ENCODE assay signal across 8 cellular contexts in genomic region chr4:70705146-70705855, GRCh38. TPM values are rescaled to one million over a fixed set of nuclear protein-coding genes. Genes with fewer than 3 reads are reported as not detected.
DNase-seq lines count a peak whose midpoint lies in the region; ATAC-seq and TF ChIP-seq lines count a peak whose summit lies in the region.

No MANE protein-coding gene starts in this region.

- peak; percentile 54 for ATAC-seq in GM21825 (IDR thresholded peaks at IDR 0.05; ENCODE audit: unreplicated experiment)
- ATAC-seq in Right ventricle myocardium superior (ENCODE audit: poor library complexity): peak; percentile 86

- H3K79me2 ChIP-seq in parathyroid adenoma: peaks cover under 1% of the 10 kb centered on the region

- no peaks in the 10 kb centered on the region for H3K27me3 ChIP-seq in parathyroid adenoma (ENCODE audit: control insufficient read depth, insufficient read depth, low read length)

- peak overlapping the region; percentile 92 for H3K4me3 Mint-ChIP-seq in activated naive CD8-positive, alpha-beta T cell treated with anti-CD3 and anti-CD28 coated beads for 36 hours

- peak overlapping the region; percentile 91 for H3K27ac ChIP-seq in parathyroid adenoma

- intact Hi-C loops in Right ventricle myocardium superior (cut with DNase I): loop anchor here (2.0 kb wide), 1 partner anchor 16 kb away; the partner anchor contains the start of gene UTP3

- H3K9ac ChIP-seq in parathyroid adenoma: peak overlapping the region; percentile 37

- DNase-seq in GF-D8 (lab: John Stamatoyannopoulos, UW): peak; percentile 50
- DNase-seq in KBM-7: peak; percentile 81
- DNase-seq in SKM-1 (lab: John Stamatoyannopoulos, UW; ENCODE audit: unreplicated experiment): peak; percentile 51
- DNase-seq in activated naive CD8-positive, alpha-beta T cell treated with anti-CD3 and anti-CD28 coated beads for 36 hours: peak; percentile 84
- DNase-seq in Right ventricle myocardium superior: peak; percentile 87
- peak; percentile 72 for DNase-seq in ureter (ENCODE audit: low spot score)

- H3K36me3 Mint-ChIP-seq in activated naive CD8-positive, alpha-beta T cell treated with anti-CD3 and anti-CD28 coated beads for 36 hours: no peaks in the 10 kb centered on the region

- peaks cover 9% of the 10 kb centered on the region for H3K4me1 ChIP-seq in parathyroid adenoma

- H3K9me3 Mint-ChIP-seq in activated naive CD8-positive, alpha-beta T cell treated with anti-CD3 and anti-CD28 coated beads for 36 hours: no peaks in the 10 kb centered on the region

- no peaks in the 10 kb centered on the region for H3K27me3 Mint-ChIP-seq in activated naive CD8-positive, alpha-beta T cell treated with anti-CD3 and anti-CD28 coated beads for 36 hours

- in situ Hi-C loops in KBM-7 (cut with MboI; ENCODE audit: low pct_unique_long_range_greater_than_20kb, low sequenced_read_pairs): no loop called here

- H3K4me3 ChIP-seq in parathyroid adenoma (ENCODE audit: low read depth, low read length): peak overlapping the region; percentile 58

- no peaks in the 10 kb centered on the region for H3K9me3 ChIP-seq in parathyroid adenoma (ENCODE audit: control insufficient read depth, low read length)

- H3K4me2 ChIP-seq in parathyroid adenoma (ENCODE audit: low read length): peak overlapping the region; percentile 67

- H3K27ac Mint-ChIP-seq in activated naive CD8-positive, alpha-beta T cell treated with anti-CD3 and anti-CD28 coated beads for 36 hours: peak overlapping the region; percentile 90

- no peaks in the 10 kb centered on the region for H3K36me3 ChIP-seq in parathyroid adenoma (ENCODE audit: control insufficient read depth, insufficient read depth, low read length)

- TF ChIP-seq CTCF in parathyroid adenoma (IDR thresholded peaks at IDR 0.05): no peak

- peak overlapping the region; percentile 95 for H2AFZ ChIP-seq in parathyroid adenoma

- peaks cover 30% of the 10 kb centered on the region for H3K4me1 Mint-ChIP-seq in activated naive CD8-positive, alpha-beta T cell treated with anti-CD3 and anti-CD28 coated beads for 36 hours

RNA-seq across cellular contexts. Expression of gene RUFY3, which starts 16.5 kb away (rescaled TPM):
- 10 to 100 TPM; 10.1 to 11.3 TPM for total RNA-seq in activated naive CD8-positive, alpha-beta T cell treated with anti-CD3 and anti-CD28 coated beads for 36 hours
- total RNA-seq in Right ventricle myocardium superior (19.4 TPM), ureter (89.2 TPM)

RNA-seq across cellular contexts. Expression of gene UTP3, which starts 17.0 kb away (rescaled TPM):
- 10 to 100 TPM; 46.9 to 49.7 TPM for total RNA-seq in activated naive CD8-positive, alpha-beta T cell treated with anti-CD3 and anti-CD28 coated beads for 36 hours
- total RNA-seq in Right ventricle myocardium superior (15.0 TPM), ureter (26.0 TPM)

RNA-seq across cellular contexts. Expression of gene JCHAIN, which starts 39.0 kb away (rescaled TPM):
- not detected for total RNA-seq in activated naive CD8-positive, alpha-beta T cell treated with anti-CD3 and anti-CD28 coated beads for 36 hours
- 4.4 TPM for total RNA-seq in Right ventricle myocardium superior
- 374 TPM for total RNA-seq in ureter

Comparison
In these comparisons a context has a peak if more than half of its experiments do, and no peak if none do; other contexts are left out.
1. Peak in every context shown above with its lines: DNase-seq, ATAC-seq, H3K4me3 ChIP-seq and H3K27ac ChIP-seq.
2. RNA of gene JCHAIN, which starts 39.0 kb away (total RNA-seq): 374 TPM in ureter (single experiment); 4.4 TPM in Right ventricle myocardium superior (single experiment) and not detected in activated naive CD8-positive, alpha-beta T cell treated with anti-CD3 and anti-CD28 coated beads for 36 hours; every median in the first group is over 10 times any median in the second.